ENCODE assay signal across 1 cellular context in genomic region chr6:19691465-19692167, GRCh38.
A peak's percentile ranks its signal among the peaks of the same experiment; 100 is the strongest.
TF ChIP-seq lines count a peak whose summit lies in the region.

No MANE protein-coding gene starts in this region.

TF ChIP-seq in H1, 55 proteins besides CTCF, POLR2A, EP300 and RAD21 (continued from another document):
- TF ChIP-seq CHD7 (IDR thresholded peaks at IDR 0.05; ENCODE audit: insufficient replicate concordance, low read length) = peak; percentile 65
- TF ChIP-seq CEBPB (IDR thresholded peaks at IDR 0.05; ENCODE audit: low read depth, low read length) = no peak
- no peak for TF ChIP-seq JUND (IDR thresholded peaks at IDR 0.05; ENCODE audit: low read length)
- no peak for TF ChIP-seq RXRA (IDR thresholded peaks at IDR 0.05; ENCODE audit: insufficient read depth, low read depth, low read length)
- no peak for TF ChIP-seq GABPA (IDR thresholded peaks at IDR 0.05; ENCODE audit: borderline replicate concordance, insufficient read depth, low read length)
- peak; percentile 63; the same call in 1 of the 2 replicates for TF ChIP-seq PHF8 (conservative IDR thresholded peaks at IDR 0.05; ENCODE audit: low read depth, low read length)
- no peak for TF ChIP-seq CBX5 (IDR thresholded peaks at IDR 0.05; ENCODE audit: low read depth, low read length)
- TF ChIP-seq BRCA1 (IDR thresholded peaks at IDR 0.05; ENCODE audit: low read depth, low read length) = no peak
- TF ChIP-seq SUZ12 (IDR thresholded peaks at IDR 0.05; ENCODE audit: low read length) = no peak
- TF ChIP-seq SIN3A (conservative IDR thresholded peaks at IDR 0.05 in 1 of 2, IDR thresholded peaks at IDR 0.05 in 1 of 2; ENCODE audit: low read depth in 1 of 2, low read length in 2 of 2) = peak in 1 of 2 experiments; percentile 11; a peak in 1 of 4 replicates
- TF ChIP-seq CHD1 (IDR thresholded peaks at IDR 0.05; ENCODE audit: low read depth, low read length) = no peak
- no peak for TF ChIP-seq FOSL1 (IDR thresholded peaks at IDR 0.05; ENCODE audit: insufficient read depth, low read depth, low read length)
- TF ChIP-seq TBP (IDR thresholded peaks at IDR 0.05; ENCODE audit: low read depth, low read length) = peak; percentile 58; the same call in 1 of the 2 replicates
- TF ChIP-seq RBBP5 (IDR thresholded peaks at IDR 0.05; ENCODE audit: borderline replicate concordance, low read depth, low read length) = peak; percentile 96
- TF ChIP-seq CREB1 (IDR thresholded peaks at IDR 0.05) = peak; percentile 55; the same call in 1 of the 2 replicates
- TF ChIP-seq ATF2 (IDR thresholded peaks at IDR 0.05; ENCODE audit: low read length) = no peak
- peak; percentile 70 for TF ChIP-seq TAF1 (IDR thresholded peaks at IDR 0.05; ENCODE audit: low read depth, low read length)
- no peak for TF ChIP-seq CBX8 (IDR thresholded peaks at IDR 0.05; ENCODE audit: borderline replicate concordance, low read depth, low read length)
- TF ChIP-seq HDAC6 (IDR thresholded peaks at IDR 0.05; ENCODE audit: low read depth, low read length) = no peak
- 0 out of 4 replicates have a peak, but pooled peaks of 1 of the 2 experiments have one; percentile 21 for TF ChIP-seq HDAC2 (IDR thresholded peaks at IDR 0.05; ENCODE audit: borderline replicate concordance in 1 of 2, low read depth in 2 of 2, low read length in 2 of 2)
- peak; percentile 46; the same call in 1 of the 2 replicates for TF ChIP-seq POU5F1 (IDR thresholded peaks at IDR 0.05; ENCODE audit: low read depth, low read length)
- TF ChIP-seq KDM4A (IDR thresholded peaks at IDR 0.05; ENCODE audit: low read depth, low read length, severe bottlenecking) = no peak
- TF ChIP-seq ZNF274 (IDR thresholded peaks at IDR 0.05; ENCODE audit: borderline replicate concordance, extremely low read depth, low read length) = no peak
- no peak for TF ChIP-seq SIRT6 (IDR thresholded peaks at IDR 0.05; ENCODE audit: low read length)
- 0 out of 2 replicates have a peak, but pooled peaks have one; percentile 13 for TF ChIP-seq MAX (IDR thresholded peaks at IDR 0.05)
- no peak for TF ChIP-seq CHD2 (IDR thresholded peaks at IDR 0.05; ENCODE audit: low read length)
- no peak for TF ChIP-seq TEAD4 (IDR thresholded peaks at IDR 0.05; ENCODE audit: low read depth, low read length)
- no peak for TF ChIP-seq SRF (IDR thresholded peaks at IDR 0.05; ENCODE audit: low read depth, low read length)
- no peak; the same call in 1 of the 2 replicates for TF ChIP-seq BACH1 (IDR thresholded peaks at IDR 0.05; ENCODE audit: low read length)
- TF ChIP-seq CTBP2 (IDR thresholded peaks at IDR 0.05; ENCODE audit: borderline replicate concordance, insufficient read depth, insufficient read length, low read length) = no peak
- no peak for TF ChIP-seq RNF2 (IDR thresholded peaks at IDR 0.05; ENCODE audit: borderline replicate concordance, low read depth, low read length, missing control alignments, poor library complexity, severe bottlenecking)
- TF ChIP-seq SP1 (IDR thresholded peaks at IDR 0.05; ENCODE audit: low read depth, low read length) = no peak
- no peak for TF ChIP-seq KDM5A (IDR thresholded peaks at IDR 0.05; ENCODE audit: low read length)
- no peak; the same call in 1 of the 2 replicates for TF ChIP-seq E2F6 (IDR thresholded peaks at IDR 0.05)
- TF ChIP-seq JUN (IDR thresholded peaks at IDR 0.05; ENCODE audit: low read depth, low read length) = no peak
- TF ChIP-seq ASH2L (IDR thresholded peaks at IDR 0.05; ENCODE audit: low read length) = peak; percentile 91
- TF ChIP-seq EZH2 (IDR thresholded peaks at IDR 0.05; ENCODE audit: low read depth, low read length, severe bottlenecking) = no peak
- no peak for TF ChIP-seq TCF12 (IDR thresholded peaks at IDR 0.05; ENCODE audit: low read depth, low read length)
- TF ChIP-seq TAF7 (optimal IDR thresholded peaks at IDR 0.05; ENCODE audit: borderline replicate concordance, low read depth, low read length) = no peak
- peak; percentile 81 for TF ChIP-seq YY1 (IDR thresholded peaks at IDR 0.05; ENCODE audit: low read depth, low read length)
- no peak for TF ChIP-seq SP4 (IDR thresholded peaks at IDR 0.05; ENCODE audit: low read length)
- TF ChIP-seq GTF2F1 (IDR thresholded peaks at IDR 0.05; ENCODE audit: borderline replicate concordance, low read depth, low read length) = no peak
- TF ChIP-seq RFX5 (IDR thresholded peaks at IDR 0.05; ENCODE audit: borderline replicate concordance, low read depth, low read length) = no peak
- TF ChIP-seq KDM1A (IDR thresholded peaks at IDR 0.05; ENCODE audit: borderline replicate concordance, low read length) = no peak
- no peak; the same call in 1 of the 2 replicates for TF ChIP-seq POLR2AphosphoS5 (IDR thresholded peaks at IDR 0.05; ENCODE audit: low read depth, low read length)
- TF ChIP-seq NRF1 (IDR thresholded peaks at IDR 0.05; ENCODE audit: low read depth, low read length) = no peak
- TF ChIP-seq NANOG (IDR thresholded peaks at IDR 0.05; ENCODE audit: insufficient read depth, low read depth, low read length, poor library complexity, severe bottlenecking) = peak; percentile 60
- TF ChIP-seq SIX5 (IDR thresholded peaks at IDR 0.05; ENCODE audit: low read depth, low read length) = no peak
- TF ChIP-seq MAFK (IDR thresholded peaks at IDR 0.05; ENCODE audit: low read depth, low read length) = no peak
- TF ChIP-seq ATF3 (IDR thresholded peaks at IDR 0.05; ENCODE audit: insufficient read depth, low read depth, low read length) = no peak
- TF ChIP-seq USF2 (IDR thresholded peaks at IDR 0.05; ENCODE audit: low read length) = no peak
- TF ChIP-seq BCL11A (IDR thresholded peaks at IDR 0.05; ENCODE audit: low read depth in 2 of 2, low read length in 2 of 2) = no peak
- 0 out of 2 replicates have a peak, but pooled peaks have one; percentile 24 for TF ChIP-seq EGR1 (IDR thresholded peaks at IDR 0.05; ENCODE audit: borderline replicate concordance, low read depth, low read length)
